In the genomic region with DNA sequence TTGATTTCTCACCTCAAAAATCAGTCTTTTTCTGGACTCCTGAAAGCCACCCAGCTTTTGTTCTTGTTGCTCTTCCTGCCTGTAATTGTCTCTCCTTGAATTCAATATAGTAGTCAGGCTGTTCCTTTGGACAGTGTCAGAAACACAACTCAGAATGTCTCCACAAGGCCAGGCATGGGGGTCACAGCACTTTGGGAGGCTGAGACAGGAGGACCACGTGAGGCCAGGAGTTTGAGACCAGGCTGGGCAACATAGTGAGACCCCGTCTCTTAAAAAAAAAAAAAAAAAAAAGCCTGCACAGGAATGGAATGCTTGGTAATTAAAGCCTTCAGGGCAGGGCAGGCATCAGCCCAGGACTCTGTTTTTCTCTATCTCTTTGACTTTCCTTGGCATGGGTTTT, we compare ENCODE assay signal across 30 cellular contexts. TPM values are rescaled to one million over a fixed set of nuclear protein-coding genes. Genes with fewer than 3 reads are reported as not detected.
DNase-seq lines count a peak whose midpoint lies in the region; ATAC-seq, FAIRE-seq and TF ChIP-seq lines count a peak whose summit lies in the region.
"Had no signal": no experiment of that assay in that cellular context is flagged by ENCODE, and none has a peak within 500 bp of the region (broad histone marks: within the 10 kb centered on the region; RNA-seq: fewer than 3 reads in every experiment).

No MANE protein-coding gene starts in this region.

- BruUV-seq in K562 (replicated peaks; lab: Mats Ljungman, UMichigan) = no TSS peak

- 43% methylated on average over 2 of the region's 2 CpGs for WGBS in K562 (ENCODE audit: insufficient coverage, low coverage, missing lambda C conversion rate)

- no peak for TF ChIP-seq RAD21 in K562 (CRISPR knock-in tag; conservative IDR thresholded peaks at IDR 0.05 in 1 of 2, IDR thresholded peaks at IDR 0.05 in 1 of 2)

- H3K27ac Mint-ChIP-seq in natural killer cell = no peak overlapping the region
- H3K27ac Mint-ChIP-seq: CD4-positive, alpha-beta memory T cell; CD4-positive, CD25-positive, alpha-beta regulatory T cell had no signal

- H3K9ac ChIP-seq in Karpas-422 (ENCODE audit: low read length) (no peak overlapping the region), K562 (ENCODE audit: insufficient read depth in 1 of 2, low read depth in 2 of 2, low read length in 2 of 2) (no peak overlapping the region)
- H3K9ac ChIP-seq: BLaER1 had no signal

- H2AFZ ChIP-seq in Karpas-422 (ENCODE audit: low read length) (no peak overlapping the region), K562 (ENCODE audit: low read depth, low read length) (no peak overlapping the region)

- no peaks in the 10 kb centered on the region for H3K27me3 Mint-ChIP-seq in natural killer cell (ENCODE audit: low read depth in 2 of 2)
- H3K27me3 Mint-ChIP-seq: CD4-positive, alpha-beta memory T cell; CD4-positive, CD25-positive, alpha-beta regulatory T cell; CD8-positive, alpha-beta memory T cell had no signal

- H3K36me3 ChIP-seq in Karpas-422 (ENCODE audit: insufficient read depth, low read length) = no peaks in the 10 kb centered on the region
- H3K36me3 ChIP-seq in K562 (ENCODE audit: control insufficient read depth, insufficient read depth, low read length) = no peaks in the 10 kb centered on the region; the same call in 2 of the 3 replicates
- H3K36me3 ChIP-seq: BE2C had no signal

- H3K9me3 Mint-ChIP-seq in natural killer cell = no peaks in the 10 kb centered on the region
- H3K9me3 Mint-ChIP-seq: CD8-positive, alpha-beta memory T cell had no signal

- no peak for TF ChIP-seq CTCF in RWPE1 (conservative IDR thresholded peaks at IDR 0.05; ENCODE audit: low read depth)
- no peak for TF ChIP-seq CTCF in K562 (IDR thresholded peaks at IDR 0.05 in 2 of 3, conservative IDR thresholded peaks at IDR 0.05 in 1 of 3; ENCODE audit: insufficient read depth in 2 of 3, low read depth in 1 of 3, low read length in 3 of 3)
- TF ChIP-seq CTCF in natural killer cell (IDR thresholded peaks at IDR 0.05) = no peak

- intact Hi-C loops in K562 (cut with micrococcal nuclease) = no loop called here
- intact Hi-C loops in natural killer cell (cut with micrococcal nuclease) = no loop called here

- H4K20me1 ChIP-seq in Karpas-422 (ENCODE audit: insufficient read depth, low read depth, low read length) (no peaks in the 10 kb centered on the region), K562 (replicated peaks; ENCODE audit: control insufficient read depth, insufficient read depth, low read length) (no peaks in the 10 kb centered on the region)
- H4K20me1 ChIP-seq: BLaER1 had no signal

- H3K4me3 Mint-ChIP-seq in natural killer cell = no peak overlapping the region
- H3K4me3 Mint-ChIP-seq: CD14-positive monocyte; CD4-positive, alpha-beta memory T cell; CD4-positive, CD25-positive, alpha-beta regulatory T cell; CD8-positive, alpha-beta memory T cell had no signal

- no peak for FAIRE-seq in K562 (lab: Jason Lieb, UNC)
- FAIRE-seq: A204.1, GM12878, GM12892, GM18507 had no signal

- H3K79me2 ChIP-seq in Karpas-422 (ENCODE audit: low read length) = no peaks in the 10 kb centered on the region
- H3K79me2 ChIP-seq in K562 (ENCODE audit: control insufficient read depth, insufficient read depth, low read length) = no peaks in the 10 kb centered on the region

- no peak for TF ChIP-seq EP300 in K562 (IDR thresholded peaks at IDR 0.05; ENCODE audit: low read length)

- peak; percentile 19 for DNase-seq in Karpas-422
- DNase-seq in RWPE1 (ENCODE audit: low spot score) = no peak
- DNase-seq in K562 (ENCODE audit: extremely low read depth in 1 of 4, low spot score in 3 of 4) = no peak
- no peak for DNase-seq in amygdala (lab: John Stamatoyannopoulos, UW)
- no peak for DNase-seq in natural killer cell
- DNase-seq: 8988T; ACHN; BE2C; C1 segment of cervical spinal cord; CD4-positive, alpha-beta memory T cell; CD4-positive, CD25-positive, alpha-beta regulatory T cell; CD8-positive, alpha-beta memory T cell; COR-L47; DMS 273 treated with DMSO at 0.1 percent for 48 hours; DMS153; DMS53; DMS79; DND-41; EL; GDM1 had no signal

- TF ChIP-seq POLR2A in K562 (conservative IDR thresholded peaks at IDR 0.05) = no peak

- H3K4me1 ChIP-seq in Karpas-422 (ENCODE audit: low read length) (no peaks in the 10 kb centered on the region), K562 (replicated peaks in 1 of 2; ENCODE audit: control insufficient read depth in 2 of 2, insufficient read depth in 2 of 2, low read length in 2 of 2) (peaks cover 14 to 23% of the 10 kb centered on the region in 2 experiments; a peak in 4 of 5 replicates)
- H3K4me1 ChIP-seq: BE2C had no signal

- H3K4me3 ChIP-seq in Karpas-422 (ENCODE audit: low read length) (no peak overlapping the region), K562 (no peak overlapping the region)
- H3K4me3 ChIP-seq: GM12878 had no signal

- no peaks in the 10 kb centered on the region for H3K36me3 Mint-ChIP-seq in natural killer cell
- H3K36me3 Mint-ChIP-seq: CD14-positive monocyte had no signal

- 0 out of 2 replicates have a peak, but pooled peaks cover 2% of the 10 kb centered on the region for H3K27me3 ChIP-seq in Karpas-422 (ENCODE audit: low read length)
- H3K27me3 ChIP-seq in K562 (ENCODE audit: control insufficient read depth in 2 of 2, insufficient read depth in 2 of 2, low read length in 2 of 2) = no peaks in the 10 kb centered on the region
- H3K27me3 ChIP-seq: BE2C, BLaER1 had no signal

- H3K9me2 ChIP-seq in Karpas-422 (replicated peaks; ENCODE audit: insufficient read depth, low read length) = no peaks in the 10 kb centered on the region

- H3K9me3 ChIP-seq in Karpas-422 (ENCODE audit: low read length) (peaks cover 10% of the 10 kb centered on the region), K562 (replicated peaks; ENCODE audit: control insufficient read depth, insufficient read depth, low read depth, low read length) (peaks cover 11% of the 10 kb centered on the region)
- H3K9me3 ChIP-seq: BE2C had no signal

- H3K9me1 ChIP-seq in K562 (ENCODE audit: control insufficient read depth, insufficient read depth, low read length) = no peaks in the 10 kb centered on the region

- ATAC-seq in K562 (no peak), GM21367 (IDR thresholded peaks at IDR 0.05; ENCODE audit: unreplicated experiment) (no peak), natural killer cell (no peak)
- ATAC-seq: GM12878 had no signal

- H3K4me1 Mint-ChIP-seq in natural killer cell = no peaks in the 10 kb centered on the region
- H3K4me1 Mint-ChIP-seq: CD4-positive, alpha-beta memory T cell; CD4-positive, CD25-positive, alpha-beta regulatory T cell; CD8-positive, alpha-beta memory T cell had no signal

- POLR2A ChIA-PET in RWPE1 (lab: Yijun Ruan, JAX; ENCODE audit: low non-redundant PET) = no interaction called here
- POLR2A ChIA-PET in K562 (lab: Yijun Ruan, JAX) = interaction anchor here (0.6 to 2.8 kb wide), 3 partner anchors 8 to 22 kb away, joined by 4 to 8 read pairs (median 7); a partner anchor contains a TSS

- in situ Hi-C loops in K562 (cut with MboI) = no loop called here

- H3K27ac ChIP-seq in Karpas-422 (ENCODE audit: low read length) (no peak overlapping the region), RWPE1 (peak overlapping the region; percentile 4; the same call in 1 of the 2 replicates), K562 (ENCODE audit: extremely low read depth, low read depth, low read length) (no peak overlapping the region)
- H3K27ac ChIP-seq: BLaER1 had no signal

- H3K4me2 ChIP-seq in Karpas-422 (ENCODE audit: low read depth, low read length, poor library complexity, severe bottlenecking) (no peak overlapping the region), K562 (ENCODE audit: insufficient read depth, low read length) (no peak overlapping the region)
- H3K4me2 ChIP-seq: BLaER1 had no signal

- CTCF ChIA-PET in RWPE1 (lab: Yijun Ruan, JAX) (interaction anchor here (0.5 kb wide), 1 partner anchor 68 kb away, joined by 3 read pairs; no protein-coding TSS in a partner anchor), K562 (lab: Yijun Ruan, JAX; ENCODE audit: low intra/inter-chr PET ratio) (no interaction called here)

RNA-seq across cellular contexts. Expression of a gene that starts 8.9 kb away (rescaled TPM):
- total RNA-seq in Karpas-422 (2014; rRNA removed; shearing (Covaris generic); ENCODE audit: low replicate concordance) = 93.8 and 164 TPM in 2 replicates
- 47.4 and 110 TPM in 2 replicates for total RNA-seq in K562 (2011; cell fraction: chromatin; rRNA removed; ENCODE audit: low replicate concordance)
- 95.2 and 106 TPM in 2 replicates for total RNA-seq in K562 (2011; cell fraction: nucleolus; rRNA removed)
- 67.2 and 75.0 TPM in 2 replicates for total RNA-seq in K562 (2011; cell fraction: nucleoplasm; rRNA removed)
- total RNA-seq in K562 (2014; rRNA removed) = 44.5 and 62.0 TPM in 2 replicates
- total RNA-seq in K562 (2014; rRNA removed; fragmentation: Illumina TruSeq; extraction: Trizol) = 22.1 and 23.0 TPM in 2 replicates
- 41.3 and 46.5 TPM in 2 replicates for total RNA-seq in K562 (2015; rRNA removed; fragmentation: Illumina TruSeq; extraction: Trizol)
- 95.4 and 98.5 TPM in 2 replicates for total RNA-seq in K562 (2021)
- 51.2 and 56.6 TPM in 2 replicates for polyA plus RNA-seq in K562 (2011; rRNA removed)
- polyA plus RNA-seq in K562 (2011; cell fraction: cytosol; rRNA removed) = 75.9 and 134 TPM in 2 replicates
- polyA plus RNA-seq in K562 (2011; cell fraction: nucleus; rRNA removed) = 94.1 and 129 TPM in 2 replicates
- polyA plus RNA-seq in K562 (2012) = 105 and 115 TPM in 2 replicates
- polyA plus RNA-seq in K562 (2014; fragmentation: Illumina TruSeq; extraction: Trizol) = 67.5 and 79.1 TPM in 2 replicates
- 1 to 10 TPM; 3.2 to 5.5 TPM for polyA plus RNA-seq in K562 (2014; fragmentation: Nextera tagmentation; extraction: Ambion mirVana)
- polyA plus RNA-seq in K562 (2014; rRNA removed) = 69.6 and 79.5 TPM in 2 replicates
- polyA minus RNA-seq in K562 (2011; rRNA and poly(A)+ RNA removed) = 13.0 and 20.5 TPM in 2 replicates
- 37.3 and 38.6 TPM in 2 replicates for polyA minus RNA-seq in K562 (2011; cell fraction: cytosol; rRNA and poly(A)+ RNA removed)
- polyA minus RNA-seq in K562 (2011; cell fraction: nucleus; rRNA and poly(A)+ RNA removed) = 30.5 and 33.0 TPM in 2 replicates
- 100 to 1,000 TPM; 117 to 133 (median 120) TPM for total RNA-seq in natural killer cell

RNA-seq across cellular contexts. Expression of a gene that starts 12.3 kb away (rescaled TPM):
- 1.4 and 3.3 TPM in 2 replicates for total RNA-seq in Karpas-422 (2014; rRNA removed; shearing (Covaris generic); ENCODE audit: low replicate concordance)
- total RNA-seq in K562 (2011; cell fraction: chromatin; rRNA removed; ENCODE audit: low replicate concordance) = 1.4 and 2.3 TPM in 2 replicates
- 1.7 and 2.7 TPM in 2 replicates for total RNA-seq in K562 (2011; cell fraction: nucleolus; rRNA removed)
- total RNA-seq in K562 (2011; cell fraction: nucleoplasm; rRNA removed) = 0.99 and 1.0 TPM in 2 replicates
- 1.1 and 1.5 TPM in 2 replicates for total RNA-seq in K562 (2014; rRNA removed)
- total RNA-seq in K562 (2014; rRNA removed; fragmentation: Illumina TruSeq; extraction: Trizol) = 0.44 and 0.51 TPM in 2 replicates
- total RNA-seq in K562 (2015; rRNA removed; fragmentation: Illumina TruSeq; extraction: Trizol) = 0.76 and 1.2 TPM in 2 replicates
- 1.6 and 2.1 TPM in 2 replicates for total RNA-seq in K562 (2021)
- 1.9 and 4.2 TPM in 2 replicates for polyA plus RNA-seq in K562 (2011; rRNA removed)
- polyA plus RNA-seq in K562 (2011; cell fraction: cytosol; rRNA removed) = 4.5 and 4.6 TPM in 2 replicates
- 3.6 and 5.2 TPM in 2 replicates for polyA plus RNA-seq in K562 (2011; cell fraction: nucleus; rRNA removed)
- polyA plus RNA-seq in K562 (2012) = 2.2 and 4.5 TPM in 2 replicates
- polyA plus RNA-seq in K562 (2014; fragmentation: Illumina TruSeq; extraction: Trizol) = 0.37 and 1.2 TPM in 2 replicates
- under 1 TPM; 0.41 to 0.87 TPM for polyA plus RNA-seq in K562 (2014; fragmentation: Nextera tagmentation; extraction: Ambion mirVana)
- polyA plus RNA-seq in K562 (2014; rRNA removed) = 1.3 and 1.6 TPM in 2 replicates
- 0.25 and 0.45 TPM in 2 replicates for polyA minus RNA-seq in K562 (2011; rRNA and poly(A)+ RNA removed)
- polyA minus RNA-seq in K562 (2011; cell fraction: cytosol; rRNA and poly(A)+ RNA removed) = 2.7 TPM in 1 of 2 replicates, not detected in the other
- polyA minus RNA-seq in K562 (2011; cell fraction: nucleus; rRNA and poly(A)+ RNA removed) = 0.81 and 1.6 TPM in 2 replicates
- total RNA-seq in natural killer cell = not detected
- total RNA-seq: A673; CD4-positive, CD25-positive, alpha-beta regulatory T cell; Daoy; GM12878 had no signal

RNA-seq across cellular contexts. Expression of a gene that starts 19.3 kb away (rescaled TPM):
- total RNA-seq in Karpas-422 (2014; rRNA removed; shearing (Covaris generic); ENCODE audit: low replicate concordance) = 6,036 and 6,638 TPM in 2 replicates
- 116 and 227 TPM in 2 replicates for total RNA-seq in K562 (2011; cell fraction: chromatin; rRNA removed; ENCODE audit: low replicate concordance)
- 251 and 284 TPM in 2 replicates for total RNA-seq in K562 (2011; cell fraction: nucleolus; rRNA removed)
- 546 and 1,281 TPM in 2 replicates for total RNA-seq in K562 (2011; cell fraction: nucleoplasm; rRNA removed)
- total RNA-seq in K562 (2014; rRNA removed) (3,611 and 4,100 TPM in 2 replicates), K562 (2014; rRNA removed; fragmentation: Illumina TruSeq; extraction: Trizol) (2,821 and 3,420 TPM in 2 replicates), K562 (2015; rRNA removed; fragmentation: Illumina TruSeq; extraction: Trizol) (4,574 and 5,040 TPM in 2 replicates), K562 (2021) (3,376 and 3,459 TPM in 2 replicates), natural killer cell (1,000 to 10,000 TPM in 2 of 3 donors, 100 to 1,000 TPM in 1; 554 to 1,168 (median 1,024) TPM)
- polyA plus RNA-seq in K562 (2011; rRNA removed) (1,231 and 2,161 TPM in 2 replicates), K562 (2014; fragmentation: Illumina TruSeq; extraction: Trizol) (6,461 and 6,790 TPM in 2 replicates), K562 (2014; fragmentation: Nextera tagmentation; extraction: Ambion mirVana) (over 10,000 TPM; 17,458 to 27,415 TPM), K562 (2014; rRNA removed) (3,965 and 4,994 TPM in 2 replicates)
- polyA plus RNA-seq in K562 (2011; cell fraction: cytosol; rRNA removed) = 5,138 and 6,086 TPM in 2 replicates
- 1,631 and 1,635 TPM in 2 replicates for polyA plus RNA-seq in K562 (2011; cell fraction: nucleus; rRNA removed)
- 3,654 and 5,025 TPM in 2 replicates for polyA plus RNA-seq in K562 (2012)
- polyA minus RNA-seq in K562 (2011; rRNA and poly(A)+ RNA removed) = 536 and 548 TPM in 2 replicates
- 790 and 999 TPM in 2 replicates for polyA minus RNA-seq in K562 (2011; cell fraction: cytosol; rRNA and poly(A)+ RNA removed)
- 171 and 269 TPM in 2 replicates for polyA minus RNA-seq in K562 (2011; cell fraction: nucleus; rRNA and poly(A)+ RNA removed)

RNA-seq across cellular contexts. Expression of a gene that starts 45.7 kb away (rescaled TPM):
- 57.5 and 98.2 TPM in 2 replicates for total RNA-seq in Karpas-422 (2014; rRNA removed; shearing (Covaris generic); ENCODE audit: low replicate concordance)
- 137 and 349 TPM in 2 replicates for total RNA-seq in K562 (2011; cell fraction: chromatin; rRNA removed; ENCODE audit: low replicate concordance)
- total RNA-seq in K562 (2011; cell fraction: nucleolus; rRNA removed) = 313 and 352 TPM in 2 replicates
- 274 and 285 TPM in 2 replicates for total RNA-seq in K562 (2011; cell fraction: nucleoplasm; rRNA removed)
- total RNA-seq in K562 (2014; rRNA removed) (102 and 111 TPM in 2 replicates), K562 (2014; rRNA removed; fragmentation: Illumina TruSeq; extraction: Trizol) (25.5 and 42.5 TPM in 2 replicates), K562 (2015; rRNA removed; fragmentation: Illumina TruSeq; extraction: Trizol) (71.7 and 82.4 TPM in 2 replicates), K562 (2021) (138 and 153 TPM in 2 replicates), natural killer cell (100 to 1,000 TPM; 163 to 192 (median 171) TPM)
- polyA plus RNA-seq in K562 (2011; rRNA removed) (59.3 and 117 TPM in 2 replicates), K562 (2014; fragmentation: Illumina TruSeq; extraction: Trizol) (87.6 and 141 TPM in 2 replicates), K562 (2014; fragmentation: Nextera tagmentation; extraction: Ambion mirVana) (1 to 10 TPM; 3.1 to 5.3 TPM), K562 (2014; rRNA removed) (133 and 139 TPM in 2 replicates)
- polyA plus RNA-seq in K562 (2011; cell fraction: cytosol; rRNA removed) = 120 and 173 TPM in 2 replicates
- polyA plus RNA-seq in K562 (2011; cell fraction: nucleus; rRNA removed) = 155 and 191 TPM in 2 replicates
- 146 and 236 TPM in 2 replicates for polyA plus RNA-seq in K562 (2012)
- 33.7 and 41.4 TPM in 2 replicates for polyA minus RNA-seq in K562 (2011; rRNA and poly(A)+ RNA removed)
- polyA minus RNA-seq in K562 (2011; cell fraction: cytosol; rRNA and poly(A)+ RNA removed) = 54.1 and 89.7 TPM in 2 replicates
- polyA minus RNA-seq in K562 (2011; cell fraction: nucleus; rRNA and poly(A)+ RNA removed) = 35.5 and 49.4 TPM in 2 replicates

RNA-seq across cellular contexts. Expression of a gene that starts 47.3 kb away (rescaled TPM):
- total RNA-seq in Karpas-422 (2014; rRNA removed; shearing (Covaris generic); ENCODE audit: low replicate concordance) = not detected in 2 replicates
- 0.46 and 1.5 TPM in 2 replicates for total RNA-seq in K562 (2011; cell fraction: chromatin; rRNA removed; ENCODE audit: low replicate concordance)
- total RNA-seq in K562 (2011; cell fraction: nucleolus; rRNA removed) = 1.2 and 1.7 TPM in 2 replicates
- 0.53 and 2.4 TPM in 2 replicates for total RNA-seq in K562 (2011; cell fraction: nucleoplasm; rRNA removed)
- total RNA-seq in K562 (2014; rRNA removed) (0.05 TPM in 1 of 2 replicates, not detected in the other), K562 (2014; rRNA removed; fragmentation: Illumina TruSeq; extraction: Trizol) (0.07 TPM in 1 of 2 replicates, not detected in the other), K562 (2015; rRNA removed; fragmentation: Illumina TruSeq; extraction: Trizol) (0.11 TPM in 2 replicates), K562 (2021) (0.89 and 1.5 TPM in 2 replicates), natural killer cell (not detected)
- polyA plus RNA-seq in K562 (2011; rRNA removed) (0.25 and 1.4 TPM in 2 replicates), K562 (2014; fragmentation: Illumina TruSeq; extraction: Trizol) (0.15 and 0.19 TPM in 2 replicates), K562 (2014; fragmentation: Nextera tagmentation; extraction: Ambion mirVana) (under 1 TPM in 1 of 2 experiments, not detected in 1; 0.18 TPM), K562 (2014; rRNA removed) (0.38 and 1.1 TPM in 2 replicates)
- 0.49 and 1.2 TPM in 2 replicates for polyA plus RNA-seq in K562 (2011; cell fraction: cytosol; rRNA removed)
- 0.37 and 2.6 TPM in 2 replicates for polyA plus RNA-seq in K562 (2011; cell fraction: nucleus; rRNA removed)
- polyA plus RNA-seq in K562 (2012) = 0.53 and 0.68 TPM in 2 replicates
- polyA minus RNA-seq in K562 (2011; rRNA and poly(A)+ RNA removed) = 0.53 and 0.90 TPM in 2 replicates
- 2.3 TPM in 1 of 2 replicates, not detected in the other for polyA minus RNA-seq in K562 (2011; cell fraction: cytosol; rRNA and poly(A)+ RNA removed)
- polyA minus RNA-seq in K562 (2011; cell fraction: nucleus; rRNA and poly(A)+ RNA removed) = 0.78 TPM in 1 of 2 replicates, not detected in the other
- total RNA-seq: A673; CD4-positive, alpha-beta memory T cell; CD4-positive, CD25-positive, alpha-beta regulatory T cell; CD8-positive, alpha-beta memory T cell; Daoy; G401 had no signal
- polyA plus RNA-seq: CD14-positive monocyte; CD4-positive, alpha-beta memory T cell; CD4-positive, CD25-positive, alpha-beta regulatory T cell; CD8-positive, alpha-beta memory T cell had no signal
